In genomic region chr9:133354766-133355165, GRCh38 we compare ENCODE assay signal across 11 cellular contexts. TPM values are rescaled to one million over a fixed set of nuclear protein-coding genes. Genes with fewer than 3 reads are reported as not detected.
DNase-seq lines count a peak whose midpoint lies in the region; ATAC-seq and TF ChIP-seq lines count a peak whose summit lies in the region.
"Had no signal": no experiment of that assay in that cellular context is flagged by ENCODE, and none has a peak within 500 bp of the region (broad histone marks: within the 10 kb centered on the region; RNA-seq: fewer than 3 reads in every experiment).

No MANE protein-coding gene starts in this region.

- intact Hi-C loops in CD4-positive, alpha-beta T cell (cut with DNase I, micrococcal nuclease), result loop anchor here (5.0 to 10.0 kb wide), 3 partner anchors 63 to 670 kb away; partner anchors contain the start of genes BRD3OS (in 1 of the 2) and REXO4 (in 1 of the 2)

- no peak for DNase-seq in CD4-positive, alpha-beta T cell
- no peak for DNase-seq in mesothelial cell of epicardium (ENCODE audit: low spot score in 2 of 2, unreplicated experiment in 2 of 2)
- DNase-seq in NCI-H1417 treated with DMSO at 0.1 percent for 48 hours (lab: John Stamatoyannopoulos, UW), result no peak
- no peak for DNase-seq in T1000 (lab: John Stamatoyannopoulos, UW)
- DNase-seq in foreskin keratinocyte, result no peak
- DNase-seq: effector CD8-positive, alpha-beta T cell; GDM1; NCI-H1105 treated with DMSO at 0.1 percent for 48 hours had no signal

- H3K36me3 Mint-ChIP-seq in CD4-positive, alpha-beta T cell (ENCODE audit: low read depth), result peaks cover 58% of the 10 kb centered on the region
- H3K36me3 Mint-ChIP-seq in mesothelial cell of epicardium, result peaks cover 14% of the 10 kb centered on the region

- H3K27ac ChIP-seq in CD4-positive, alpha-beta T cell (ENCODE audit: low read depth, low read length), result no peak overlapping the region
- H3K27ac ChIP-seq in HUES48 (ENCODE audit: low read depth, low read length) (no peak overlapping the region), VCaP (peak overlapping the region; percentile 13; the same call in 1 of the 2 replicates), foreskin keratinocyte (no peak overlapping the region)

- H3K27ac Mint-ChIP-seq in CD4-positive, alpha-beta T cell, result peak overlapping the region; percentile 88
- H3K27ac Mint-ChIP-seq in mesothelial cell of epicardium, result no peak overlapping the region

- CTCF ChIA-PET in CD4-positive, alpha-beta T cell (lab: Charles Lee), result no interaction called here

- H3K9me3 ChIP-seq in CD4-positive, alpha-beta T cell (ENCODE audit: control insufficient read depth, low read length), result no peaks in the 10 kb centered on the region
- no peaks in the 10 kb centered on the region for H3K9me3 ChIP-seq in HUES48 (ENCODE audit: control insufficient read depth, insufficient read depth, low read length)

- peaks cover 6% of the 10 kb centered on the region; the same call in 1 of the 2 replicates for H3K4me1 ChIP-seq in HUES48 (ENCODE audit: control insufficient read depth, insufficient read depth, low read length)
- H3K4me1 ChIP-seq in foreskin keratinocyte, result no peaks in the 10 kb centered on the region

- ATAC-seq in CD4-positive, alpha-beta T cell (ENCODE audit: poor library complexity), result no peak
- ATAC-seq in foreskin keratinocyte, result no peak
- no peak for ATAC-seq in HG02840 (IDR thresholded peaks at IDR 0.05; ENCODE audit: low FRiP score, unreplicated experiment)

- H3K27me3 ChIP-seq in CD4-positive, alpha-beta T cell (ENCODE audit: control insufficient read depth, insufficient read depth, low read length), result no peaks in the 10 kb centered on the region
- H3K27me3 ChIP-seq in HUES48 (ENCODE audit: control insufficient read depth, insufficient read depth, low read length) (no peaks in the 10 kb centered on the region), foreskin keratinocyte (no peaks in the 10 kb centered on the region)

- peak overlapping the region; percentile 90; the same call in 1 of the 2 replicates for H3K4me3 ChIP-seq in HUES48 (ENCODE audit: low read depth, low read length)

- no peaks in the 10 kb centered on the region for H3K27me3 Mint-ChIP-seq in CD4-positive, alpha-beta T cell
- no peaks in the 10 kb centered on the region for H3K27me3 Mint-ChIP-seq in mesothelial cell of epicardium (ENCODE audit: low read depth)

- H3K9ac ChIP-seq in HUES48 (ENCODE audit: low read depth, low read length), result no peak overlapping the region

- POLR2A ChIA-PET in CD4-positive, alpha-beta T cell (lab: Charles Lee), result interaction anchor here (0.7 to 7.4 kb wide), 3 partner anchors 15 to 206 kb away, joined by 3 to 109 read pairs (median 3); partner anchors contain the start of genes STKLD1 and SURF4

- H3K4me3 Mint-ChIP-seq in CD4-positive, alpha-beta T cell, result peak overlapping the region; percentile 92
- peak overlapping the region; percentile 88 for H3K4me3 Mint-ChIP-seq in mesothelial cell of epicardium

- peaks cover 28% of the 10 kb centered on the region for H3K4me1 Mint-ChIP-seq in CD4-positive, alpha-beta T cell (ENCODE audit: low read depth)
- peaks cover 3% of the 10 kb centered on the region for H3K4me1 Mint-ChIP-seq in mesothelial cell of epicardium

- peaks cover 70% of the 10 kb centered on the region for H3K36me3 ChIP-seq in HUES48 (ENCODE audit: control insufficient read depth, insufficient read depth, low read length)

- no peak for TF ChIP-seq CTCF in CD4-positive, alpha-beta T cell (IDR thresholded peaks at IDR 0.05)
- TF ChIP-seq CTCF in VCaP (conservative IDR thresholded peaks at IDR 0.05), result no peak
- no peak for TF ChIP-seq CTCF in mesothelial cell of epicardium (IDR thresholded peaks at IDR 0.05; ENCODE audit: unreplicated experiment)
- no peak for TF ChIP-seq CTCF in foreskin keratinocyte (conservative IDR thresholded peaks at IDR 0.05)

- H3K9me3 Mint-ChIP-seq in CD4-positive, alpha-beta T cell, result no peaks in the 10 kb centered on the region
- no peaks in the 10 kb centered on the region for H3K9me3 Mint-ChIP-seq in mesothelial cell of epicardium

RNA-seq across cellular contexts. Expression of gene SURF1, which starts 1.5 kb away (rescaled TPM):
- 10 to 100 TPM; 42.5 to 45.9 TPM for total RNA-seq in CD4-positive, alpha-beta T cell
- total RNA-seq in mesothelial cell of epicardium (29.4 to 31.4 TPM (median 30.0 TPM) in 3 replicates), foreskin keratinocyte (16.3 and 18.5 TPM in 2 replicates)
- 35.1 and 38.2 TPM in 2 replicates for polyA plus RNA-seq in foreskin keratinocyte

RNA-seq across cellular contexts. Expression of gene SURF2, which starts 1.6 kb away (rescaled TPM):
- total RNA-seq in CD4-positive, alpha-beta T cell, result 10 to 100 TPM; 12.7 TPM
- total RNA-seq in mesothelial cell of epicardium (10.3 to 12.7 TPM (median 12.1 TPM) in 3 replicates), foreskin keratinocyte (36.1 and 47.2 TPM in 2 replicates)
- 58.5 and 63.9 TPM in 2 replicates for polyA plus RNA-seq in foreskin keratinocyte

RNA-seq across cellular contexts. Expression of gene RPL7A, which starts 6.7 kb away (rescaled TPM):
- 1,000 to 10,000 TPM; 2,613 to 2,686 TPM for total RNA-seq in CD4-positive, alpha-beta T cell
- total RNA-seq in mesothelial cell of epicardium (2,220 to 2,356 TPM (median 2,311 TPM) in 3 replicates), foreskin keratinocyte (2,430 and 2,456 TPM in 2 replicates)
- polyA plus RNA-seq in foreskin keratinocyte, result 3,394 and 3,430 TPM in 2 replicates

RNA-seq across cellular contexts. Expression of gene MED22, which starts 6.8 kb away (rescaled TPM):
- total RNA-seq in CD4-positive, alpha-beta T cell, result 10 to 100 TPM; 15.7 to 18.0 TPM
- total RNA-seq in mesothelial cell of epicardium (35.1 to 39.4 TPM (median 36.0 TPM) in 3 replicates), foreskin keratinocyte (22.6 and 24.7 TPM in 2 replicates)
- 20.4 and 20.9 TPM in 2 replicates for polyA plus RNA-seq in foreskin keratinocyte

RNA-seq across cellular contexts. Expression of gene SURF6, which starts 18.8 kb away (rescaled TPM):
- total RNA-seq in CD4-positive, alpha-beta T cell, result 10 to 100 TPM; 15.1 to 15.9 TPM
- 22.8 to 25.6 TPM (median 24.9 TPM) in 3 replicates for total RNA-seq in mesothelial cell of epicardium
- 19.3 and 21.5 TPM in 2 replicates for total RNA-seq in foreskin keratinocyte
- 24.5 and 25.6 TPM in 2 replicates for polyA plus RNA-seq in foreskin keratinocyte
